In genomic region chr5:148988328-148988727, GRCh38 we compare ENCODE assay signal across 26 cellular contexts.
DNase-seq lines count a peak whose midpoint lies in the region; ATAC-seq and TF ChIP-seq lines count a peak whose summit lies in the region.
"Had no signal": no experiment of that assay in that cellular context is flagged by ENCODE, and none has a peak within 500 bp of the region (broad histone marks: within the 10 kb centered on the region; RNA-seq: fewer than 3 reads in every experiment).

No MANE protein-coding gene starts in this region.

- H3K4me3 ChIP-seq in left ventricle myocardium inferior = no peak overlapping the region
- H3K4me3 ChIP-seq: hepatocyte, smooth muscle cell, tibial nerve had no signal

- ATAC-seq in Right ventricle myocardium inferior (peak; percentile 59), foreskin keratinocyte (no peak), HG02610 (IDR thresholded peaks at IDR 0.05; ENCODE audit: unreplicated experiment) (no peak)
- no peak for ATAC-seq in stimulated activated effector memory CD8-positive, alpha-beta T cell treated with anti-CD3 and anti-CD28 coated beads, Interleukin-12 subunit alpha, Interleukin-12 subunit beta, amount 100 ng/mL, for 72 hours
- ATAC-seq: naive thymus-derived CD8-positive, alpha-beta T cell had no signal

- H3K9me3 Mint-ChIP-seq in stimulated activated effector memory CD8-positive, alpha-beta T cell treated with anti-CD3 and anti-CD28 coated beads, Interleukin-12 subunit alpha, Interleukin-12 subunit beta, amount 100 ng/mL, for 72 hours = peaks cover 3% of the 10 kb centered on the region

- CTCF ChIA-PET in RWPE1 (lab: Yijun Ruan, JAX) = interaction anchor here (0.6 to 1.6 kb wide), 2 partner anchors 21 to 31 kb away, joined by 3 to 6 read pairs; no protein-coding TSS in a partner anchor

- H3K27me3 ChIP-seq in left ventricle myocardium inferior (ENCODE audit: low read depth) (no peaks in the 10 kb centered on the region), foreskin keratinocyte (no peaks in the 10 kb centered on the region)
- H3K27me3 ChIP-seq: hepatocyte, tibial nerve had no signal

- intact Hi-C loops in Right ventricle myocardium inferior (cut with DNase I) (no loop called here), left ventricle myocardium inferior (cut with micrococcal nuclease) (no loop called here)

- peaks cover 8% of the 10 kb centered on the region for H3K4me1 Mint-ChIP-seq in stimulated activated effector memory CD8-positive, alpha-beta T cell treated with anti-CD3 and anti-CD28 coated beads, Interleukin-12 subunit alpha, Interleukin-12 subunit beta, amount 100 ng/mL, for 72 hours
- H3K4me1 Mint-ChIP-seq: brain; CD8-positive, alpha-beta memory T cell; mesothelial cell of epicardium; naive thymus-derived CD8-positive, alpha-beta T cell had no signal

- H3K4me3 Mint-ChIP-seq in stimulated activated effector memory CD8-positive, alpha-beta T cell treated with anti-CD3 and anti-CD28 coated beads, Interleukin-12 subunit alpha, Interleukin-12 subunit beta, amount 100 ng/mL, for 72 hours = no peak overlapping the region
- H3K4me3 Mint-ChIP-seq: brain; CD8-positive, alpha-beta memory T cell; mesothelial cell of epicardium; naive thymus-derived CD8-positive, alpha-beta T cell had no signal

- TF ChIP-seq CTCF in left ventricle myocardium inferior (IDR thresholded peaks at IDR 0.05; ENCODE audit: borderline replicate concordance) (no peak), RWPE1 (conservative IDR thresholded peaks at IDR 0.05; ENCODE audit: low read depth) (no peak), foreskin keratinocyte (conservative IDR thresholded peaks at IDR 0.05) (no peak)

- no peak for DNase-seq in Right ventricle myocardium inferior (ENCODE audit: missing footprints)
- DNase-seq in left ventricle myocardium inferior = no peak
- DNase-seq in RWPE1 (ENCODE audit: low spot score) = no peak
- no peak for DNase-seq in foreskin keratinocyte
- DNase-seq in stimulated activated effector memory CD8-positive, alpha-beta T cell treated with anti-CD3 and anti-CD28 coated beads, Interleukin-12 subunit alpha, Interleukin-12 subunit beta, amount 100 ng/mL, for 72 hours (ENCODE audit: low spot score in 2 of 2) = no peak
- no peak for DNase-seq in COR-L47 (lab: John Stamatoyannopoulos, UW)
- DNase-seq in DMS 273 (lab: John Stamatoyannopoulos, UW; ENCODE audit: unreplicated experiment) = no peak
- DNase-seq: activated naive CD4-positive, alpha-beta T cell treated with Interleukin-2 at 50 U/mL for 16 hours; CD8-positive, alpha-beta memory T cell; DMS153; erythroblast; H7; KBM-7; naive thymus-derived CD8-positive, alpha-beta T cell; NCI-H1417; NCI-H345; SHP77 treated with DMSO at 0.1 percent for 48 hours; stimulated activated CD4-positive, alpha-beta T cell treated with anti-CD3 and anti-CD28 coated beads, Interleukin-2, amount 100 ng/mL, for 24 hours; SW 1271; T1000 had no signal

- no peaks in the 10 kb centered on the region for H3K36me3 ChIP-seq in left ventricle myocardium inferior
- H3K36me3 ChIP-seq: tibial nerve had no signal

- peaks cover 7% of the 10 kb centered on the region for H3K4me1 ChIP-seq in left ventricle myocardium inferior
- peaks cover 70% of the 10 kb centered on the region for H3K4me1 ChIP-seq in foreskin keratinocyte
- H3K4me1 ChIP-seq: tibial nerve had no signal

- peaks cover 4% of the 10 kb centered on the region for H3K9me3 ChIP-seq in left ventricle myocardium inferior (replicated peaks)
- H3K9me3 ChIP-seq: tibial nerve had no signal

- peaks cover 7% of the 10 kb centered on the region for H3K36me3 Mint-ChIP-seq in stimulated activated effector memory CD8-positive, alpha-beta T cell treated with anti-CD3 and anti-CD28 coated beads, Interleukin-12 subunit alpha, Interleukin-12 subunit beta, amount 100 ng/mL, for 72 hours
- H3K36me3 Mint-ChIP-seq: brain, mesothelial cell of epicardium had no signal

- H3K27ac ChIP-seq in left ventricle myocardium inferior (replicated peaks) (no peak overlapping the region), RWPE1 (peak overlapping the region; percentile 20; the same call in 1 of the 2 replicates), foreskin keratinocyte (peak overlapping the region; percentile 99)
- H3K27ac ChIP-seq: hepatocyte, tibial nerve had no signal

- H3K27ac Mint-ChIP-seq in stimulated activated effector memory CD8-positive, alpha-beta T cell treated with anti-CD3 and anti-CD28 coated beads, Interleukin-12 subunit alpha, Interleukin-12 subunit beta, amount 100 ng/mL, for 72 hours = peak overlapping the region; percentile 54
- H3K27ac Mint-ChIP-seq: brain; CD8-positive, alpha-beta memory T cell; mesothelial cell of epicardium; naive thymus-derived CD8-positive, alpha-beta T cell had no signal

- POLR2A ChIA-PET in RWPE1 (lab: Yijun Ruan, JAX; ENCODE audit: low non-redundant PET) = no interaction called here
